In genomic region chr19:52993342-52994178, GRCh38 we compare ENCODE assay signal across 1 cellular context.
TF ChIP-seq lines count a peak whose summit lies in the region.

No MANE protein-coding gene starts in this region.

TF ChIP-seq in HepG2, 621 proteins besides CTCF, POLR2A, EP300 and RAD21 (continued from another document):
- TF ChIP-seq ZBTB33 (CRISPR knock-in tag; IDR thresholded peaks at IDR 0.05): peak; percentile 22; the same call in 1 of the 2 replicates
- TF ChIP-seq ZKSCAN8 (CRISPR knock-in tag; IDR thresholded peaks at IDR 0.05; ENCODE audit: borderline replicate concordance): no peak
- no peak for TF ChIP-seq ZNF280D (CRISPR knock-in tag; IDR thresholded peaks at IDR 0.05)
- TF ChIP-seq ZFP82 (CRISPR knock-in tag; IDR thresholded peaks at IDR 0.05; ENCODE audit: borderline replicate concordance): no peak
- TF ChIP-seq SRSF1 (optimal IDR thresholded peaks at IDR 0.05; ENCODE audit: low read depth, low read length): no peak
- no peak for TF ChIP-seq SKI (IDR thresholded peaks at IDR 0.05; ENCODE audit: partially characterized antibody)
- no peak for TF ChIP-seq ZNF792 (CRISPR knock-in tag; IDR thresholded peaks at IDR 0.05)
